1 cellular context compared by ENCODE assay signal in the genomic region with DNA sequence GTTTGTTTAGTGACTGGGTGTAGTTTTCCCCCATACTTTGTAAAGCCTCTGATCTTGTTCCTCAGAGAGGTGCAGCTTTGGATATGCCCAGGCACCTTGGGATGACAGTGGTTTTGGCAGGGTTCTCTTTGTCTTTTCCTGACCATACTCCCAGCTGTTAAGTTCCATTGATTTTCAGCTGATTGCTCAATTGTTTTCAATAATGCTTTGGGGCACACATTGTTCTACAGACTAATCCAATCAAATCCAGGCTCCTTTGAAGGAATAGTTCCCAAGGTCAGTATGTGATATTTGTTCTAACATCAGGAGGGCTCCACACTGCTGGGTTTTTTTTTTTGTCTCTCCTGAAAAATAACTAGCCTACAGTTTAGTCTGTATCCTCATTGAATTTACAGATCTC.
TF ChIP-seq lines count a peak whose summit lies in the region.

No MANE protein-coding gene starts in this region.

TF ChIP-seq in WTC11, 78 proteins besides CTCF, POLR2A, EP300 and RAD21 (continued from another document):
- TF ChIP-seq, protein P1, sequence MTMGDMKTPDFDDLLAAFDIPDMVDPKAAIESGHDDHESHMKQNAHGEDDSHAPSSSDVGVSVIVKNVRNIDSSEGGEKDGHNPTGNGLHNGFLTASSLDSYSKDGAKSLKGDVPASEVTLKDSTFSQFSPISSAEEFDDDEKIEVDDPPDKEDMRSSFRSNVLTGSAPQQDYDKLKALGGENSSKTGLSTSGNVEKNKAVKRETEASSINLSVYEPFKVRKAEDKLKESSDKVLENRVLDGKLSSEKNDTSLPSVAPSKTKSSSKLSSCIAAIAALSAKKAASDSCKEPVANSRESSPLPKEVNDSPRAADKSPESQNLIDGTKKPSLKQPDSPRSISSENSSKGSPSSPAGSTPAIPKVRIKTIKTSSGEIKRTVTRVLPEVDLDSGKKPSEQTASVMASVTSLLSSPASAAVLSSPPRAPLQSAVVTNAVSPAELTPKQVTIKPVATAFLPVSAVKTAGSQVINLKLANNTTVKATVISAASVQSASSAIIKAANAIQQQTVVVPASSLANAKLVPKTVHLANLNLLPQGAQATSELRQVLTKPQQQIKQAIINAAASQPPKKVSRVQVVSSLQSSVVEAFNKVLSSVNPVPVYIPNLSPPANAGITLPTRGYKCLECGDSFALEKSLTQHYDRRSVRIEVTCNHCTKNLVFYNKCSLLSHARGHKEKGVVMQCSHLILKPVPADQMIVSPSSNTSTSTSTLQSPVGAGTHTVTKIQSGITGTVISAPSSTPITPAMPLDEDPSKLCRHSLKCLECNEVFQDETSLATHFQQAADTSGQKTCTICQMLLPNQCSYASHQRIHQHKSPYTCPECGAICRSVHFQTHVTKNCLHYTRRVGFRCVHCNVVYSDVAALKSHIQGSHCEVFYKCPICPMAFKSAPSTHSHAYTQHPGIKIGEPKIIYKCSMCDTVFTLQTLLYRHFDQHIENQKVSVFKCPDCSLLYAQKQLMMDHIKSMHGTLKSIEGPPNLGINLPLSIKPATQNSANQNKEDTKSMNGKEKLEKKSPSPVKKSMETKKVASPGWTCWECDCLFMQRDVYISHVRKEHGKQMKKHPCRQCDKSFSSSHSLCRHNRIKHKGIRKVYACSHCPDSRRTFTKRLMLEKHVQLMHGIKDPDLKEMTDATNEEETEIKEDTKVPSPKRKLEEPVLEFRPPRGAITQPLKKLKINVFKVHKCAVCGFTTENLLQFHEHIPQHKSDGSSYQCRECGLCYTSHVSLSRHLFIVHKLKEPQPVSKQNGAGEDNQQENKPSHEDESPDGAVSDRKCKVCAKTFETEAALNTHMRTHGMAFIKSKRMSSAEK (CRISPR knock-in tag; IDR thresholded peaks at IDR 0.05; ENCODE audit: borderline replicate concordance), result no peak
- TF ChIP-seq, protein P2, sequence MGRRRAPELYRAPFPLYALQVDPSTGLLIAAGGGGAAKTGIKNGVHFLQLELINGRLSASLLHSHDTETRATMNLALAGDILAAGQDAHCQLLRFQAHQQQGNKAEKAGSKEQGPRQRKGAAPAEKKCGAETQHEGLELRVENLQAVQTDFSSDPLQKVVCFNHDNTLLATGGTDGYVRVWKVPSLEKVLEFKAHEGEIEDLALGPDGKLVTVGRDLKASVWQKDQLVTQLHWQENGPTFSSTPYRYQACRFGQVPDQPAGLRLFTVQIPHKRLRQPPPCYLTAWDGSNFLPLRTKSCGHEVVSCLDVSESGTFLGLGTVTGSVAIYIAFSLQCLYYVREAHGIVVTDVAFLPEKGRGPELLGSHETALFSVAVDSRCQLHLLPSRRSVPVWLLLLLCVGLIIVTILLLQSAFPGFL (CRISPR knock-in tag; IDR thresholded peaks at IDR 0.05; ENCODE audit: borderline replicate concordance), result no peak
- TF ChIP-seq, protein P3, sequence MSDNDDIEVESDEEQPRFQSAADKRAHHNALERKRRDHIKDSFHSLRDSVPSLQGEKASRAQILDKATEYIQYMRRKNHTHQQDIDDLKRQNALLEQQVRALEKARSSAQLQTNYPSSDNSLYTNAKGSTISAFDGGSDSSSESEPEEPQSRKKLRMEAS (CRISPR knock-in tag; IDR thresholded peaks at IDR 0.05), result no peak
- TF ChIP-seq RELA (CRISPR knock-in tag; IDR thresholded peaks at IDR 0.05; ENCODE audit: borderline replicate concordance) (no peak), SMAD3 (CRISPR knock-in tag; IDR thresholded peaks at IDR 0.05; ENCODE audit: borderline replicate concordance) (no peak)
- TF ChIP-seq, protein P4, sequence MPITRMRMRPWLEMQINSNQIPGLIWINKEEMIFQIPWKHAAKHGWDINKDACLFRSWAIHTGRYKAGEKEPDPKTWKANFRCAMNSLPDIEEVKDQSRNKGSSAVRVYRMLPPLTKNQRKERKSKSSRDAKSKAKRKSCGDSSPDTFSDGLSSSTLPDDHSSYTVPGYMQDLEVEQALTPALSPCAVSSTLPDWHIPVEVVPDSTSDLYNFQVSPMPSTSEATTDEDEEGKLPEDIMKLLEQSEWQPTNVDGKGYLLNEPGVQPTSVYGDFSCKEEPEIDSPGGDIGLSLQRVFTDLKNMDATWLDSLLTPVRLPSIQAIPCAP (CRISPR knock-in tag; IDR thresholded peaks at IDR 0.05), result no peak
